In the genomic region with DNA sequence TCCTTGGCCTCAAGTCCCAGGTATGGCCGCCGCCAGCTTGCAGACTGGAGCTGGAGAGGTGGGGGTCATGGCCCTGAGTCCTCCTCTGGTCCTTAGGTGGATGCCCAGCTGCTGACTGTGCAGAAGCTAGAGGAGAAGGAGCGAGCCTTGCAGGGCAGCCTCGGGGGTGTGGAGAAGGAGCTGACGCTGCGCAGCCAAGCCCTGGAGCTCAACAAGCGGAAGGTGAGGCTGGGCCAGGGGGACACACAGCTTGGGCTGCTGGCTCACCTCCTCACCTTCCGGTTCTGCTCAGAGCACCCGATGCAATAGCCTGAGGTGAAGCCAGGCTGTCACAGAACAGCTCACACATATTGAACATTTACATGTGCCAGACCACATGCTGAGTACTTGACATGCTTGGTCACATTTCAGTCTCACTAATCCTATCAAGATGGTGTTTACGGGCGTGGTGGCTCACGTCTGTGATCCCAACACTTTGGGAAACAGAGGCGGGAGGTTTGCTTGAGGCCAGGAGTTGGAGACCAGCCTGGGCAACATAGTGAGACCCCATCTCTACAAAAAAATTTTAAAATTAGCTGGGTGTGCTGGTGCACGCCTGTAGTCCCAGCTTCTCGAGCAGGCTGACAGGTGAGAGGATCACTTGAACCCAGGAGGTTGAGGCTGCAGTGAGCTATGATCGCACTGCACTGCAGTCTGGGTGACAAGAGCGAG, we compare ENCODE assay signal across 31 cellular contexts. TPM values are rescaled to one million over a fixed set of nuclear protein-coding genes. Genes with fewer than 3 reads are reported as not detected.
A peak's percentile ranks its signal among the peaks of the same experiment; 100 is the strongest.
DNase-seq lines count a peak whose midpoint lies in the region; ATAC-seq and TF ChIP-seq lines count a peak whose summit lies in the region.
"Had no signal": no experiment of that assay in that cellular context is flagged by ENCODE, and none has a peak within 500 bp of the region (broad histone marks: within the 10 kb centered on the region; RNA-seq: fewer than 3 reads in every experiment).

No MANE protein-coding gene starts in this region.

- no peak for TF ChIP-seq CTCF in endothelial cell (IDR thresholded peaks at IDR 0.05; ENCODE audit: unreplicated experiment)
- TF ChIP-seq CTCF in spleen (IDR thresholded peaks at IDR 0.05 in 8 of 11, conservative IDR thresholded peaks at IDR 0.05 in 3 of 11) = no peak
- TF ChIP-seq CTCF in gastrocnemius medialis (IDR thresholded peaks at IDR 0.05 in 4 of 5, conservative IDR thresholded peaks at IDR 0.05 in 1 of 5) = no peak

- H3K9me3 Mint-ChIP-seq in IgD-negative memory B cell = no peaks in the 10 kb centered on the region
- H3K9me3 Mint-ChIP-seq in endothelial cell (ENCODE audit: unreplicated experiment) = no peaks in the 10 kb centered on the region
- H3K9me3 Mint-ChIP-seq: activated naive CD8-positive, alpha-beta T cell treated with anti-CD3 and anti-CD28 coated beads, Interleukin-2, amount 50 U/mL, for 24 hours; activated T-cell treated with anti-CD3 and anti-CD28 coated beads, Interleukin-2, amount 50 U/mL, for 4 hours; CD8-positive, alpha-beta memory T cell; effector memory CD8-positive, alpha-beta T cell; naive thymus-derived CD8-positive, alpha-beta T cell had no signal

- H3K36me3 Mint-ChIP-seq in IgD-negative memory B cell (peaks cover 11% of the 10 kb centered on the region), endothelial cell (ENCODE audit: low read depth, unreplicated experiment) (peaks cover 68% of the 10 kb centered on the region)

- H3K27me3 Mint-ChIP-seq in IgD-negative memory B cell = peaks cover 2% of the 10 kb centered on the region
- peaks cover 4% of the 10 kb centered on the region for H3K27me3 Mint-ChIP-seq in endothelial cell (ENCODE audit: unreplicated experiment)
- H3K27me3 Mint-ChIP-seq: activated CD8-positive, alpha-beta memory T cell treated with anti-CD3 and anti-CD28 coated beads, Interleukin-2, amount 10 ng/mL, durations not matched to agents 7 days and 5 days; activated naive CD8-positive, alpha-beta T cell treated with anti-CD3 and anti-CD28 coated beads, Interleukin-2, amount 50 U/mL, for 24 hours; CD8-positive, alpha-beta memory T cell; effector memory CD8-positive, alpha-beta T cell; naive thymus-derived CD8-positive, alpha-beta T cell had no signal

- no peaks in the 10 kb centered on the region for H3K27me3 ChIP-seq in spleen (replicated peaks in 1 of 7)
- H3K27me3 ChIP-seq in gastrocnemius medialis = no peaks in the 10 kb centered on the region
- H3K27me3 ChIP-seq: BE2C, sigmoid colon, tibial nerve had no signal

- 89 to 95% (median 93%) methylated on average over 14 to 17 of the region's 17 CpGs for WGBS in spleen, 5 donors

- H3K4me3 Mint-ChIP-seq in IgD-negative memory B cell (peak overlapping the region in 3 of 4 donors; percentile 60 to 76 (median 70)), endothelial cell (ENCODE audit: unreplicated experiment) (peak overlapping the region; percentile 54)
- H3K4me3 Mint-ChIP-seq: activated CD8-positive, alpha-beta memory T cell treated with anti-CD3 and anti-CD28 coated beads, Interleukin-2, amount 10 ng/mL, durations not matched to agents 7 days and 5 days; activated naive CD8-positive, alpha-beta T cell treated with anti-CD3 and anti-CD28 coated beads, Interleukin-2, amount 50 U/mL, for 24 hours; activated T-cell treated with anti-CD3 and anti-CD28 coated beads, Interleukin-2, amount 50 U/mL, for 4 hours; CD8-positive, alpha-beta memory T cell; effector memory CD8-positive, alpha-beta T cell; naive thymus-derived CD8-positive, alpha-beta T cell had no signal

- H3K4me1 ChIP-seq in spleen = peaks cover 0 to 46% (median 28%) of the 10 kb centered on the region in 6 donors
- peaks cover 0 to 5% of the 10 kb centered on the region in 2 donors for H3K4me1 ChIP-seq in gastrocnemius medialis
- H3K4me1 ChIP-seq: BE2C had no signal

- no peak for ATAC-seq in gastrocnemius medialis
- ATAC-seq: activated CD4-positive, CD25-positive, alpha-beta regulatory T cell treated with anti-CD3 and anti-CD28 coated beads, Interleukin-2, amount 50 U/mL, for 24 hours; activated CD8-positive, alpha-beta memory T cell treated with anti-CD3 and anti-CD28 coated beads, Interleukin-2, amount 10 ng/mL, durations not matched to agents 7 days and 5 days; activated naive CD8-positive, alpha-beta T cell treated with anti-CD3 and anti-CD28 coated beads, Interleukin-2, amount 50 U/mL, for 24 hours; activated T-cell treated with anti-CD3 and anti-CD28 coated beads, Interleukin-2, amount 50 U/mL, for 4 hours; effector memory CD8-positive, alpha-beta T cell; left ventricle myocardium superior; naive thymus-derived CD8-positive, alpha-beta T cell had no signal

- DNase-seq in endothelial cell (ENCODE audit: low spot score) = no peak
- DNase-seq in spleen = peak; percentile 79
- DNase-seq in gastrocnemius medialis = no peak
- no peak for DNase-seq in SW 1271 (lab: John Stamatoyannopoulos, UW)
- DNase-seq in NCI-H1694 (lab: John Stamatoyannopoulos, UW) = no peak
- DNase-seq: ACHN; activated CD4-positive, alpha-beta T cell treated with anti-CD3 and anti-CD28 coated beads, Interleukin-2, amount 50 U/mL, for 4 hours; activated CD8-positive, alpha-beta memory T cell treated with anti-CD3 and anti-CD28 coated beads, Interleukin-2, amount 10 ng/mL, durations not matched to agents 7 days and 5 days; activated gamma-delta T cell; activated naive CD8-positive, alpha-beta T cell treated with anti-CD3 and anti-CD28 coated beads, Interleukin-2, amount 50 U/mL, for 24 hours; activated T-cell treated with anti-CD3 and anti-CD28 coated beads, Interleukin-2, amount 50 U/mL, for 4 hours; BE2C; CD8-positive, alpha-beta memory T cell; cortex of kidney; effector memory CD8-positive, alpha-beta T cell; EL; erythroblast; head of caudate nucleus; islet precursor cell; left ventricle myocardium superior; naive thymus-derived CD8-positive, alpha-beta T cell; NCI-H146; NCI-H2107; occipital lobe; sigmoid colon; stimulated activated CD4-positive, alpha-beta T cell treated with anti-CD3 and anti-CD28 coated beads, Interleukin-4, amount 100 ng/mL, for 1 hour had no signal

- intact Hi-C loops in spleen (cut with DNase I; ENCODE audit: low total_unique reads) = loop anchor here (10.0 kb wide), 1 partner anchor 45 kb away; no protein-coding TSS in a partner anchor
- intact Hi-C loops in gastrocnemius medialis (cut with DNase I; ENCODE audit: low total_unique reads) = no loop called here

- no peaks in the 10 kb centered on the region for H3K9me3 ChIP-seq in spleen
- H3K9me3 ChIP-seq in gastrocnemius medialis = no peaks in the 10 kb centered on the region
- H3K9me3 ChIP-seq: BE2C, sigmoid colon, tibial nerve had no signal

- peak overlapping the region in 2 of 3 donors; percentile 39 to 79 for H3K27ac Mint-ChIP-seq in IgD-negative memory B cell
- H3K27ac Mint-ChIP-seq in endothelial cell (ENCODE audit: unreplicated experiment) = no peak overlapping the region
- H3K27ac Mint-ChIP-seq: activated CD8-positive, alpha-beta memory T cell treated with anti-CD3 and anti-CD28 coated beads, Interleukin-2, amount 10 ng/mL, durations not matched to agents 7 days and 5 days; activated naive CD8-positive, alpha-beta T cell treated with anti-CD3 and anti-CD28 coated beads, Interleukin-2, amount 50 U/mL, for 24 hours had no signal

- H3K4me1 Mint-ChIP-seq in IgD-negative memory B cell (peaks cover 11 to 25% (median 21%) of the 10 kb centered on the region in 3 donors), endothelial cell (ENCODE audit: unreplicated experiment) (peaks cover 5% of the 10 kb centered on the region)

- H3K36me3 ChIP-seq in spleen = peaks cover 5 to 100% (median 99%) of the 10 kb centered on the region in 6 donors
- H3K36me3 ChIP-seq in gastrocnemius medialis = peaks cover 4 to 95% of the 10 kb centered on the region in 2 donors

- in situ Hi-C loops in gastrocnemius medialis (cut with MboI; ENCODE audit: low sequenced_read_pairs in 4 of 4) = no loop called here

- no peak for TF ChIP-seq POLR2A in spleen (IDR thresholded peaks at IDR 0.05)
- TF ChIP-seq POLR2A in gastrocnemius medialis (IDR thresholded peaks at IDR 0.05) = no peak

- no peak overlapping the region for H3K27ac ChIP-seq in spleen
- no peak overlapping the region for H3K27ac ChIP-seq in gastrocnemius medialis
- H3K27ac ChIP-seq: RWPE1, sigmoid colon, SK-N-MC, tibial nerve had no signal

- H3K4me3 ChIP-seq in spleen (no peak overlapping the region), gastrocnemius medialis (no peak overlapping the region)
- H3K4me3 ChIP-seq: sigmoid colon, SK-N-MC, tibial nerve had no signal

RNA-seq across cellular contexts. Expression of gene RNF40, which starts 7.4 kb away (rescaled TPM):
- polyA plus RNA-seq in IgD-negative memory B cell = 56.0 TPM
- total RNA-seq in endothelial cell (ENCODE audit: unreplicated experiment) = 108 TPM
- total RNA-seq in spleen = 100 to 1,000 TPM in 2 of 7 donors, 10 to 100 TPM in 5; 65.9 to 111 (median 88.8) TPM
- 10 to 100 TPM; 38.1 to 63.9 (median 50.0) TPM for polyA plus RNA-seq in spleen
- 10 to 100 TPM; 42.8 to 90.0 (median 57.0) TPM for total RNA-seq in gastrocnemius medialis

RNA-seq across cellular contexts. Expression of gene CFAP119, which starts 7.7 kb away (rescaled TPM):
- 0.63 TPM for polyA plus RNA-seq in IgD-negative memory B cell
- total RNA-seq in endothelial cell (ENCODE audit: unreplicated experiment) = 5.2 TPM
- 1 to 10 TPM; 3.1 to 7.2 (median 4.1) TPM for total RNA-seq in spleen
- polyA plus RNA-seq in spleen = 10 to 100 TPM in 1 of 3 donors, 1 to 10 TPM in 2; 8.2 to 15.5 (median 8.3) TPM
- 1 to 10 TPM in 2 of 4 donors, under 1 TPM in 1, not detected in 1; 0.73 to 5.8 (median 1.7) TPM for total RNA-seq in gastrocnemius medialis

RNA-seq across cellular contexts. Expression of gene ZNF629, which starts 17.5 kb away (rescaled TPM):
- polyA plus RNA-seq in IgD-negative memory B cell (0.30 TPM), spleen (1 to 10 TPM; 1.3 to 3.1 (median 1.7) TPM)
- total RNA-seq in endothelial cell (ENCODE audit: unreplicated experiment) (29.7 TPM), spleen (10 to 100 TPM in 5 of 7 donors, 1 to 10 TPM in 2; 7.6 to 13.9 (median 12.5) TPM), gastrocnemius medialis (10 to 100 TPM in 2 of 4 donors, 1 to 10 TPM in 2; 9.1 to 12.7 (median 10.3) TPM)

RNA-seq across cellular contexts. Expression of gene PHKG2, which starts 21.3 kb away (rescaled TPM):
- 36.7 TPM for polyA plus RNA-seq in IgD-negative memory B cell
- total RNA-seq in endothelial cell (ENCODE audit: unreplicated experiment) = 27.5 TPM
- 10 to 100 TPM; 28.5 to 36.7 (median 34.0) TPM for total RNA-seq in spleen
- polyA plus RNA-seq in spleen = 10 to 100 TPM; 30.3 to 51.6 (median 42.8) TPM
- total RNA-seq in gastrocnemius medialis = 10 to 100 TPM in 3 of 4 donors, 1 to 10 TPM in 1; 8.8 to 30.0 (median 21.6) TPM
